Comparison of ENCODE assay signal across 20 cellular contexts in the genomic region with DNA sequence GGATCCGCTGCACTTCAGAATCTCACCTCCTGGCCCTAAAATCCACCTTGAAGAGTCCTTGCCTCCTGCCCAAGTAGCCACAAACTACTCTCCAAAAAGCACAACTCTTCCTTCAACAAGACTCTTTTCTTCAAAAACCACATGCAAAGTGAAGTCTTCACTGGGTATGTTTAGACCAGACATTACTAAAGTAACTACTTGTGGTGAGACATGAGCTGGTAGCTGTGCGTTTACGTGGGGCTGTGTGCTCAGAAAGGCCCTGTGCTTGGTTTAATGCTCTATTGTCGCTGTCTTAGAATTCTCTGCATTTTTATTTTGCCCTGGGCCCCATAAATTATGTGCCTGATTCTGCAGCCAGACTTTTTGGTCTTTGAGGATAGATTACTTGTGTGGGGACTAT.
DNase-seq lines count a peak whose midpoint lies in the region; ATAC-seq and TF ChIP-seq lines count a peak whose summit lies in the region.
"Had no signal": no experiment of that assay in that cellular context is flagged by ENCODE, and none has a peak within 500 bp of the region (broad histone marks: within the 10 kb centered on the region; RNA-seq: fewer than 3 reads in every experiment).

No MANE protein-coding gene starts in this region.

- peak; percentile 41 for DNase-seq in GM12865 (ENCODE audit: low read depth)
- no peak for DNase-seq in Karpas-422
- no peak for DNase-seq in stimulated activated CD4-positive, alpha-beta T cell treated with anti-CD3 and anti-CD28 coated beads, Interleukin-4, amount 100 ng/mL, for 1 hour
- DNase-seq in lower lobe of right lung = no peak
- DNase-seq: 8988T; ACHN; AML-193; BE2C; CD4-positive, alpha-beta T cell; CD8-positive, alpha-beta memory T cell; DMS 273 treated with DMSO at 0.1 percent for 48 hours; DMS79 treated with DMSO at 0.1 percent for 48 hours; GOT3; HFFc6 had no signal

- H3K36me3 ChIP-seq in Karpas-422 (ENCODE audit: insufficient read depth, low read length) = no peaks in the 10 kb centered on the region
- no peaks in the 10 kb centered on the region for H3K36me3 ChIP-seq in iPS-18a (ENCODE audit: control insufficient read depth, low read depth, low read length)
- no peaks in the 10 kb centered on the region for H3K36me3 ChIP-seq in lower lobe of right lung
- H3K36me3 ChIP-seq: BLaER1 treated with 17β-estradiol and CSF1 and Interleukin-3, amounts not matched to agents 10 nM and 100 nM; HAP-1 had no signal

- no peak for ATAC-seq in lower lobe of right lung
- no peak for ATAC-seq in activated CD4-positive, CD25-positive, alpha-beta regulatory T cell treated with anti-CD3 and anti-CD28 coated beads, Interleukin-2, amount 50 U/mL, for 24 hours
- ATAC-seq: A549, GM12878 had no signal

- no peak overlapping the region for H3K27ac ChIP-seq in Karpas-422 (ENCODE audit: low read length)
- H3K27ac ChIP-seq in iPS-18a (ENCODE audit: low read length) = peak overlapping the region; percentile 35
- H3K27ac ChIP-seq in lower lobe of right lung = no peak overlapping the region
- H3K27ac ChIP-seq: A549 had no signal

- H3K27me3 ChIP-seq in Karpas-422 (ENCODE audit: low read length) (no peaks in the 10 kb centered on the region), iPS-18a (ENCODE audit: control insufficient read depth, insufficient read depth, low read length) (no peaks in the 10 kb centered on the region), lower lobe of right lung (ENCODE audit: low read depth) (no peaks in the 10 kb centered on the region)
- H3K27me3 ChIP-seq: BE2C; BLaER1 treated with 17β-estradiol and CSF1 and Interleukin-3, amounts not matched to agents 10 nM and 100 nM had no signal

- H3K4me3 ChIP-seq in GM12865 (ENCODE audit: low read depth, low read length) (no peak overlapping the region), Karpas-422 (ENCODE audit: low read length) (no peak overlapping the region), iPS-18a (ENCODE audit: low read length) (no peak overlapping the region), lower lobe of right lung (no peak overlapping the region)
- H3K4me3 ChIP-seq: A549; BLaER1 treated with 17β-estradiol and CSF1 and Interleukin-3, amounts not matched to agents 10 nM and 100 nM; GM12878; HAP-1 had no signal

- peak overlapping the region; percentile 8; the same call in 1 of the 2 replicates for H2AFZ ChIP-seq in Karpas-422 (ENCODE audit: low read length)

- no peaks in the 10 kb centered on the region for H3K9me3 ChIP-seq in Karpas-422 (ENCODE audit: low read length)
- no peaks in the 10 kb centered on the region for H3K9me3 ChIP-seq in iPS-18a (ENCODE audit: control insufficient read depth, low read depth, low read length)
- H3K9me3 ChIP-seq in lower lobe of right lung = no peaks in the 10 kb centered on the region
- H3K9me3 ChIP-seq: A549, BE2C, HAP-1 had no signal

- no peak for TF ChIP-seq CTCF in GM12865 (IDR thresholded peaks at IDR 0.05; ENCODE audit: insufficient read depth, low read depth, low read length, missing control alignments)
- no peak for TF ChIP-seq CTCF in lower lobe of right lung (IDR thresholded peaks at IDR 0.05)

- H3K4me1 ChIP-seq in Karpas-422 (ENCODE audit: low read length) (no peaks in the 10 kb centered on the region), iPS-18a (ENCODE audit: control insufficient read depth, low read depth, low read length) (peaks cover 6% of the 10 kb centered on the region), lower lobe of right lung (no peaks in the 10 kb centered on the region)
- H3K4me1 ChIP-seq: A549, BE2C had no signal

- no peaks in the 10 kb centered on the region for H3K79me2 ChIP-seq in Karpas-422 (ENCODE audit: low read length)

- H3K9me2 ChIP-seq in Karpas-422 (replicated peaks; ENCODE audit: insufficient read depth, low read length) = no peaks in the 10 kb centered on the region

- no peaks in the 10 kb centered on the region for H4K20me1 ChIP-seq in Karpas-422 (ENCODE audit: insufficient read depth, low read depth, low read length)
- H4K20me1 ChIP-seq: BLaER1 treated with 17β-estradiol and CSF1 and Interleukin-3, amounts not matched to agents 10 nM and 100 nM had no signal

- intact Hi-C loops in lower lobe of right lung (cut with DNase I) = no loop called here

- H3K9ac ChIP-seq in Karpas-422 (ENCODE audit: low read length) (no peak overlapping the region), iPS-18a (ENCODE audit: low read length) (no peak overlapping the region)
- H3K9ac ChIP-seq: BLaER1 treated with 17β-estradiol and CSF1 and Interleukin-3, amounts not matched to agents 10 nM and 100 nM had no signal

- H3K4me2 ChIP-seq in Karpas-422 (ENCODE audit: low read depth, low read length, poor library complexity, severe bottlenecking) = no peak overlapping the region
- H3K4me2 ChIP-seq: A549 had no signal
